Comparison of ENCODE assay signal across 11 cellular contexts in genomic region chrX:150767475-150768131, GRCh38.
DNase-seq lines count a peak whose midpoint lies in the region; ATAC-seq and TF ChIP-seq lines count a peak whose summit lies in the region.
"Had no signal": no experiment of that assay in that cellular context is flagged by ENCODE, and none has a peak within 500 bp of the region (broad histone marks: within the 10 kb centered on the region; RNA-seq: fewer than 3 reads in every experiment).

No MANE protein-coding gene starts in this region.

- in situ Hi-C loops in GM23248 (cut with MboI) = no loop called here

- no peak overlapping the region for H3K9ac ChIP-seq in GM23248
- no peak overlapping the region for H3K9ac ChIP-seq in SK-N-SH

- no peaks in the 10 kb centered on the region for H3K4me1 Mint-ChIP-seq in glutamatergic neuron (ENCODE audit: low read depth, unreplicated experiment)

- H3K9me2 ChIP-seq in GM23248 (ENCODE audit: insufficient read depth) (no peaks in the 10 kb centered on the region), SK-N-SH (no peaks in the 10 kb centered on the region)

- H3K36me3 ChIP-seq in ACC112 (ENCODE audit: insufficient read depth, low read length) = no peaks in the 10 kb centered on the region
- H3K36me3 ChIP-seq in GM23248 (ENCODE audit: low read depth) = no peaks in the 10 kb centered on the region
- no peaks in the 10 kb centered on the region for H3K36me3 ChIP-seq in SK-N-SH (replicated peaks in 1 of 2; ENCODE audit: control insufficient read depth in 1 of 2, insufficient read depth in 2 of 2, low read length in 1 of 2)

- CTCF ChIA-PET in SK-N-SH (lab: Yijun Ruan, JAX) = interaction anchor here (0.9 to 14.7 kb wide), 3 partner anchors 10 to 314 kb away, joined by 5 to 219 read pairs (median 5); no protein-coding TSS in a partner anchor

- no peaks in the 10 kb centered on the region for H3K79me2 ChIP-seq in ACC112 (ENCODE audit: control insufficient read depth, insufficient read depth, low read length, unreplicated experiment)
- H3K79me2 ChIP-seq in GM23248 (ENCODE audit: insufficient read depth) = no peaks in the 10 kb centered on the region
- H3K79me2 ChIP-seq in SK-N-SH (ENCODE audit: insufficient read depth) = no peaks in the 10 kb centered on the region

- H3K4me1 ChIP-seq in ACC112 (ENCODE audit: control insufficient read depth, insufficient read depth, low read length, unreplicated experiment) (peaks cover 18% of the 10 kb centered on the region), GM23248 (ENCODE audit: insufficient read depth) (peaks cover 6% of the 10 kb centered on the region), SK-N-SH (ENCODE audit: control insufficient read depth in 1 of 2, insufficient read depth in 2 of 2, low read depth in 1 of 2, low read length in 1 of 2) (no peaks in the 10 kb centered on the region; a peak in 1 of 4 replicates)
- H3K4me1 ChIP-seq: HAP-1 had no signal

- H3K27ac Mint-ChIP-seq in glutamatergic neuron (ENCODE audit: unreplicated experiment) = no peak overlapping the region

- H3K36me3 Mint-ChIP-seq in glutamatergic neuron (ENCODE audit: unreplicated experiment) = no peaks in the 10 kb centered on the region

- TF ChIP-seq CTCF in SK-N-SH (IDR thresholded peaks at IDR 0.05) (no peak), foreskin fibroblast (IDR thresholded peaks at IDR 0.05; ENCODE audit: low read depth, low read length) (no peak), glutamatergic neuron (IDR thresholded peaks at IDR 0.05; ENCODE audit: partially characterized antibody, unreplicated experiment) (no peak)

- WGBS in GM23248 (ENCODE audit: low coverage in 1 of 2, low lambda C conversion rate in 2 of 2, missing lambda C conversion rate in 2 of 2), 2 experiments = 69 to 79% methylated on average over 9 to 14 of the region's 17 CpGs
- 47% methylated on average over 11 of the region's 17 CpGs for WGBS in SK-N-SH (ENCODE audit: low lambda C conversion rate)

- H3F3A ChIP-seq in GM23248 (ENCODE audit: insufficient read depth) (no peaks in the 10 kb centered on the region), SK-N-SH (replicated peaks; ENCODE audit: insufficient read depth) (no peaks in the 10 kb centered on the region)

- no peaks in the 10 kb centered on the region for H3K9me3 ChIP-seq in GM23248 (ENCODE audit: low read depth)
- H3K9me3 ChIP-seq in SK-N-SH = no peaks in the 10 kb centered on the region
- H3K9me3 ChIP-seq: HAP-1, neutrophil had no signal

- no peaks in the 10 kb centered on the region for H4K20me1 ChIP-seq in GM23248 (ENCODE audit: insufficient read depth)
- H4K20me1 ChIP-seq in SK-N-SH (ENCODE audit: insufficient read depth) = no peaks in the 10 kb centered on the region

- ATAC-seq in HG03280 (IDR thresholded peaks at IDR 0.05; ENCODE audit: unreplicated experiment) = no peak

- peaks cover 1% of the 10 kb centered on the region for H3K27me3 Mint-ChIP-seq in glutamatergic neuron (ENCODE audit: unreplicated experiment)

- H3K4me2 ChIP-seq in GM23248 (ENCODE audit: unreplicated experiment) (no peak overlapping the region), SK-N-SH (no peak overlapping the region)

- no peak overlapping the region for H3K4me3 ChIP-seq in ACC112 (ENCODE audit: low read depth, low read length)
- no peak overlapping the region for H3K4me3 ChIP-seq in GM23248
- no peak overlapping the region for H3K4me3 ChIP-seq in SK-N-SH (ENCODE audit: low read depth in 2 of 2, low read length in 1 of 2)
- H3K4me3 ChIP-seq in foreskin fibroblast (ENCODE audit: low read depth in 1 of 2, low read length in 2 of 2) = no peak overlapping the region
- H3K4me3 ChIP-seq: HAP-1 had no signal

- no peak for TF ChIP-seq RAD21 in SK-N-SH (IDR thresholded peaks at IDR 0.05; ENCODE audit: low read length)

- POLR2A ChIA-PET in SK-N-SH (lab: Yijun Ruan, JAX) = no interaction called here

- H3K27me3 ChIP-seq in ACC112 (ENCODE audit: insufficient read depth, low read length) (no peaks in the 10 kb centered on the region), GM23248 (replicated peaks; ENCODE audit: insufficient read depth) (no peaks in the 10 kb centered on the region), SK-N-SH (ENCODE audit: insufficient read depth) (peaks cover 13% of the 10 kb centered on the region; the same call in 1 of the 2 replicates)
- H3K27me3 ChIP-seq: neutrophil had no signal

- H2AFZ ChIP-seq in ACC112 (ENCODE audit: low read length, unreplicated experiment) = no peak overlapping the region
- H2AFZ ChIP-seq in GM23248 = no peak overlapping the region
- no peak overlapping the region for H2AFZ ChIP-seq in SK-N-SH (ENCODE audit: low read depth)

- DNase-seq in GM23248 = peak; percentile 71
- no peak for DNase-seq in SK-N-SH
- peak; percentile 80 to 83 for DNase-seq in foreskin fibroblast
- no peak for DNase-seq in NCI-H446 (lab: John Stamatoyannopoulos, UW)
- no peak for DNase-seq in glutamatergic neuron
- DNase-seq in NCI-H1048 (lab: John Stamatoyannopoulos, UW) = no peak
- DNase-seq: NCI-H1694 treated with DMSO at 0.1 percent for 48 hours had no signal

- TF ChIP-seq EP300 in SK-N-SH (IDR thresholded peaks at IDR 0.05; ENCODE audit: borderline replicate concordance in 1 of 2, low read depth in 1 of 2, low read length in 1 of 2) = no peak

- no peaks in the 10 kb centered on the region for H3K9me3 Mint-ChIP-seq in glutamatergic neuron (ENCODE audit: unreplicated experiment)

- H3K27ac ChIP-seq in ACC112 (ENCODE audit: low read depth, low read length) (peak overlapping the region; percentile 41), GM23248 (0 out of 2 replicates have a peak overlapping the region, but pooled peaks have one; percentile 8), SK-N-SH (ENCODE audit: low read depth in 2 of 2, low read length in 1 of 2) (no peak overlapping the region)
- H3K27ac ChIP-seq: neutrophil had no signal

- H3K4me3 Mint-ChIP-seq in glutamatergic neuron (ENCODE audit: unreplicated experiment) = no peak overlapping the region

TF ChIP-seq in SK-N-SH, 30 proteins besides CTCF, POLR2A, EP300 and RAD21:
- TF ChIP-seq FOSL2 (IDR thresholded peaks at IDR 0.05; ENCODE audit: borderline replicate concordance, low read depth) = peak; percentile 7; the same call in 1 of the 2 replicates
- TF ChIP-seq RCOR1 (IDR thresholded peaks at IDR 0.05; ENCODE audit: low read length) = no peak
- TF ChIP-seq IRF3 (IDR thresholded peaks at IDR 0.05; ENCODE audit: low read depth, low read length) = no peak
- no peak for TF ChIP-seq GABPA (IDR thresholded peaks at IDR 0.05; ENCODE audit: low read depth)
TF ChIP-seq in SK-N-SH: peak in this region for 1.

Comparison
In these comparisons a context has a peak if more than half of its experiments do, and no peak if none do; other contexts are left out.
1. H3K27ac ChIP-seq: peak in ACC112 (single experiment) and GM23248 (single experiment); none in SK-N-SH (0 of 2).
2. DNase-seq: peak in GM23248 (single experiment) and foreskin fibroblast (2 of 2); none in SK-N-SH (single experiment), NCI-H446 (0 of 2), glutamatergic neuron (single experiment) and NCI-H1048 (single experiment).